9 cellular contexts compared by ENCODE assay signal in the genomic region with DNA sequence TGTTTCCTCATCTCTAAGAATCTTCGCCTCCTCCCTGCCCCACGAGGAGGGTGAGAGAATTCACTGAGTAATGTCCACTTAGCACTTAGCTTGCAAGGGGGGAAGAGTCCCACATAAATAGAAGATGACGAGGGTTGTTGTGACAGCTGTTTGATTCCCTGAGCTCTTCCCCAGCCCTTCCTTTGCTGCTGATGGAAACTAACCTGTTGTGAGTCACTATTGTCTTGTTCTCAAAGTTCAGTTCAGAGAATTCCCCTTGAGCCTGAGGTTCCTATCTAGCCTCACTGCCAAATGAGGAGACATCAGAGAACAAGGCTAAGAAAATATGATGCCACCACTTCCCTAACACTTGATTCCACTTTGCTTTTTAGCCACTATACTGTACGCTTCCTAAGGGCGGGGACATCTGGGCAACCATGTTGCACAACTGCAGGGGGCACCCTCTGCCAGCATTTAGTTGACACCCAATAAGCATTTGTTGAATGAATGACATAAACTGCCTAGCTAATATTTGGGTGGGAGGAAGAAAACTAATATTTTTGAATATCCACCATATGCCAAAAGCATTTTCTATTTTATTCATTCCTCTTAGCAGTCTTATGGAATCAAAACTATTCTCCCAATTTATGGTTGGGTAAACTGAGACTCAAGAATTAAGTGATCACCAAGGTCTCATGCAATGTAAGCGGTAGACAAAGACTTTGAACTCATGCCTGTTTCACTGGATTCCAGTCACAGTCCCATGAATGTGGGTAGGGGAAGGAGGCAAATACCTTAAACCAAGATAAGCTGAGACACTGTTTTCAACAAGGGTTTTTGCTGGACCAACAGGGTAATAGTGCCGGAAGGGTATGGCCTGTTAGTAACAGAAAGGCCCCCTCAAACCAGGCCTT.
DNase-seq lines count a peak whose midpoint lies in the region; ATAC-seq and TF ChIP-seq lines count a peak whose summit lies in the region.
"Had no signal": no experiment of that assay in that cellular context is flagged by ENCODE, and none has a peak within 500 bp of the region (broad histone marks: within the 10 kb centered on the region; RNA-seq: fewer than 3 reads in every experiment).

No MANE protein-coding gene starts in this region.

- TF ChIP-seq CTCF in choroid plexus epithelial cell (conservative IDR thresholded peaks at IDR 0.05; ENCODE audit: low read depth, low read length) (peak; percentile 8), nephron (IDR thresholded peaks at IDR 0.05; ENCODE audit: unreplicated experiment in 3 of 3) (no peak), natural killer cell (IDR thresholded peaks at IDR 0.05) (no peak)

- ATAC-seq in GM21529 (IDR thresholded peaks at IDR 0.05; ENCODE audit: unreplicated experiment) (no peak), natural killer cell (no peak)

- H3K27me3 Mint-ChIP-seq in nephron (ENCODE audit: low read depth) (peaks cover 8% of the 10 kb centered on the region), natural killer cell (ENCODE audit: low read depth in 2 of 2) (peaks cover 0 to 2% of the 10 kb centered on the region in 2 donors)

- H3K4me1 Mint-ChIP-seq in nephron: peaks cover 46% of the 10 kb centered on the region
- peaks cover 52 to 55% of the 10 kb centered on the region in 2 donors for H3K4me1 Mint-ChIP-seq in natural killer cell

- no peak overlapping the region for H3K4me3 Mint-ChIP-seq in nephron
- no peak overlapping the region for H3K4me3 Mint-ChIP-seq in natural killer cell

- intact Hi-C loops in natural killer cell (cut with micrococcal nuclease): no loop called here

- no peak overlapping the region for H3K4me3 ChIP-seq in choroid plexus epithelial cell (ENCODE audit: low read depth, low read length)
- H3K4me3 ChIP-seq: SJSA1 had no signal

- peaks cover 4% of the 10 kb centered on the region for H3K9me3 Mint-ChIP-seq in nephron
- peaks cover 2 to 3% of the 10 kb centered on the region in 2 donors for H3K9me3 Mint-ChIP-seq in natural killer cell

- H3K27ac Mint-ChIP-seq in nephron (peak overlapping the region; percentile 45 to 85 (median 60)), natural killer cell (peak overlapping the region in 1 of 2 donors; percentile 24)

- H3K36me3 Mint-ChIP-seq in nephron (ENCODE audit: low read depth) (no peaks in the 10 kb centered on the region), natural killer cell (no peaks in the 10 kb centered on the region)

- peak; percentile 30 for DNase-seq in ELR (ENCODE audit: low read depth)
- peak; percentile 99 for DNase-seq in LHCN-M2 (ENCODE audit: low read depth)
- peak; percentile 71 for DNase-seq in choroid plexus epithelial cell (ENCODE audit: low read depth)
- DNase-seq in SIG-M5 treated with dmso at 0.1 percent for 504 hours (lab: John Stamatoyannopoulos, UW; ENCODE audit: unreplicated experiment): no peak
- DNase-seq in natural killer cell: no peak
- DNase-seq: NCI-H146 had no signal

Comparison
In these comparisons a context has a peak if more than half of its experiments do, and no peak if none do; other contexts are left out.
1. DNase-seq: peak in ELR (single experiment), LHCN-M2 (single experiment) and choroid plexus epithelial cell (single experiment); none in SIG-M5 treated with dmso at 0.1 percent for 504 hours (single experiment) and natural killer cell (single experiment).